In the genomic region with DNA sequence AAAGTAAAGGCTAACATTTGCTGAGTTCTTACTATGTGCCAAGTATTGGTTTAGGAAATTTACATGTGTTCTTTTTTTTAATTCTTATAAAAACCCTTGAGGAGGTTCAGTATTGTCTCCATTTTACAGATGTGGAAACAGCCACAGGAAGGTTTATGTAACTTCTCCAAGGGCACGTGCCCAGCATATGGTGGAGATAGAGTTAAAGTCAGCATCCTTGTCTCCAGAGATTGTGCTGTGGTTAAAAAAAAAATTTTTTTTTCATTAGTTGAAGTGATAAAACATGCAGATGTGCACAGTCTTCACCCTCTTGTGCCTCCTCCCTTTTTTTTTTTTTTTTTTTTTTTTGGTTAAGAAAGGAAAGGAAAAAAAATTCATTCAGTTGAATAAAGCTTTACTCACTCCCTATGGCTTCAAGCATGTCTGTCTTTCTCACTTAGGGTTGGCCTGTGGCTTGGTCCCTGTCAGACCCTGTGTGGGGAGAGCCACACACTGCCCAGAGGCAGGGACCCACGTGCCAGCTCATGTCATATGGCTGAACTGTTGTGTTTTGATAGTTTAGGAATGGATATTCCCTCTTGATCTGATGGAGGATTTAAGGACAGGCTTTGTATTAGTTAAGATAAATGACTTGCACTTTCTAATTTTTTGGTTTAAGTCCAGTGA, we compare ENCODE assay signal across 23 cellular contexts. TPM values are rescaled to one million over a fixed set of nuclear protein-coding genes. Genes with fewer than 3 reads are reported as not detected.
A peak's percentile ranks its signal among the peaks of the same experiment; 100 is the strongest.
DNase-seq lines count a peak whose midpoint lies in the region; ATAC-seq and TF ChIP-seq lines count a peak whose summit lies in the region.
"Had no signal": no experiment of that assay in that cellular context is flagged by ENCODE, and none has a peak within 500 bp of the region (broad histone marks: within the 10 kb centered on the region; RNA-seq: fewer than 3 reads in every experiment).

No MANE protein-coding gene starts in this region.

- intact Hi-C loops in activated CD4-positive, alpha-beta T cell treated with anti-CD3 and anti-CD28 coated beads, Interleukin-2, amount 10 ng/mL, durations not matched to agents 24 days and 14 days (cut with micrococcal nuclease), result no loop called here

- H3K36me3 Mint-ChIP-seq in activated CD4-positive, alpha-beta T cell treated with anti-CD3 and anti-CD28 coated beads, Interleukin-2, amount 10 ng/mL, durations not matched to agents 24 days and 14 days (ENCODE audit: low read depth), result peaks cover 60% of the 10 kb centered on the region
- peaks cover 68% of the 10 kb centered on the region for H3K36me3 Mint-ChIP-seq in activated CD4-positive, alpha-beta T cell treated with anti-CD3 and anti-CD28 coated beads, Interleukin-2, amount 10 ng/mL, durations not matched to agents 7 days and 5 days (ENCODE audit: low read depth)
- H3K36me3 Mint-ChIP-seq in IgD-negative memory B cell (peaks cover 9% of the 10 kb centered on the region), nephron (ENCODE audit: low read depth) (peaks cover 40% of the 10 kb centered on the region)
- peaks cover 51% of the 10 kb centered on the region for H3K36me3 Mint-ChIP-seq in activated T-helper 17 cell treated with anti-CD3 and anti-CD28 coated beads, Interleukin-2, amount 50 U/mL, for 72 hours (ENCODE audit: low read depth)

- H3K4me1 Mint-ChIP-seq in activated CD4-positive, alpha-beta T cell treated with anti-CD3 and anti-CD28 coated beads, Interleukin-2, amount 10 ng/mL, durations not matched to agents 24 days and 14 days, result peaks cover 16% of the 10 kb centered on the region
- H3K4me1 Mint-ChIP-seq in activated CD4-positive, alpha-beta T cell treated with anti-CD3 and anti-CD28 coated beads, Interleukin-2, amount 10 ng/mL, durations not matched to agents 7 days and 5 days, result peaks cover 12% of the 10 kb centered on the region
- peaks cover 16 to 35% (median 26%) of the 10 kb centered on the region in 3 donors for H3K4me1 Mint-ChIP-seq in IgD-negative memory B cell
- H3K4me1 Mint-ChIP-seq in activated T-helper 17 cell treated with anti-CD3 and anti-CD28 coated beads, Interleukin-2, amount 50 U/mL, for 72 hours, result peaks cover 8% of the 10 kb centered on the region
- H3K4me1 Mint-ChIP-seq in nephron, result peaks cover 30% of the 10 kb centered on the region
- H3K4me1 Mint-ChIP-seq: neural crest cell had no signal

- no peak for ATAC-seq in activated T-helper 17 cell treated with anti-CD3 and anti-CD28 coated beads, Interleukin-2, amount 50 U/mL, for 72 hours (replicated peaks)
- no peak for ATAC-seq in GM18870 (IDR thresholded peaks at IDR 0.05; ENCODE audit: unreplicated experiment)
- ATAC-seq: GM12878, HepG2 had no signal

- POLR2A ChIA-PET in activated CD4-positive, alpha-beta T cell treated with anti-CD3 and anti-CD28 coated beads, Interleukin-2, amount 10 ng/mL, durations not matched to agents 7 days and 5 days (lab: Charles Lee), result no interaction called here

- no peak for TF ChIP-seq CTCF in nephron (IDR thresholded peaks at IDR 0.05; ENCODE audit: unreplicated experiment in 3 of 3)

- peaks cover 10% of the 10 kb centered on the region for H3K9me3 Mint-ChIP-seq in activated CD4-positive, alpha-beta T cell treated with anti-CD3 and anti-CD28 coated beads, Interleukin-2, amount 10 ng/mL, durations not matched to agents 24 days and 14 days
- peaks cover 18% of the 10 kb centered on the region for H3K9me3 Mint-ChIP-seq in activated CD4-positive, alpha-beta T cell treated with anti-CD3 and anti-CD28 coated beads, Interleukin-2, amount 10 ng/mL, durations not matched to agents 7 days and 5 days
- H3K9me3 Mint-ChIP-seq in IgD-negative memory B cell, result peaks cover 0 to 4% (median 4%) of the 10 kb centered on the region in 3 donors
- H3K9me3 Mint-ChIP-seq in activated T-helper 17 cell treated with anti-CD3 and anti-CD28 coated beads, Interleukin-2, amount 50 U/mL, for 72 hours, result peaks cover 4% of the 10 kb centered on the region
- peaks cover 19% of the 10 kb centered on the region for H3K9me3 Mint-ChIP-seq in nephron

- H3K27me3 Mint-ChIP-seq in activated CD4-positive, alpha-beta T cell treated with anti-CD3 and anti-CD28 coated beads, Interleukin-2, amount 10 ng/mL, durations not matched to agents 24 days and 14 days, result no peaks in the 10 kb centered on the region
- H3K27me3 Mint-ChIP-seq in activated CD4-positive, alpha-beta T cell treated with anti-CD3 and anti-CD28 coated beads, Interleukin-2, amount 10 ng/mL, durations not matched to agents 7 days and 5 days, result no peaks in the 10 kb centered on the region
- H3K27me3 Mint-ChIP-seq in IgD-negative memory B cell, result no peaks in the 10 kb centered on the region
- H3K27me3 Mint-ChIP-seq in activated T-helper 17 cell treated with anti-CD3 and anti-CD28 coated beads, Interleukin-2, amount 50 U/mL, for 72 hours, result no peaks in the 10 kb centered on the region
- no peaks in the 10 kb centered on the region for H3K27me3 Mint-ChIP-seq in nephron (ENCODE audit: low read depth)
- H3K27me3 Mint-ChIP-seq: activated naive CD4-positive, alpha-beta T cell treated with anti-CD3 and anti-CD28 coated beads, Interleukin-2, amount 10 ng/mL, durations not matched to agents 7 days and 5 days had no signal

- no peak overlapping the region for H3K27ac Mint-ChIP-seq in activated CD4-positive, alpha-beta T cell treated with anti-CD3 and anti-CD28 coated beads, Interleukin-2, amount 10 ng/mL, durations not matched to agents 24 days and 14 days
- no peak overlapping the region for H3K27ac Mint-ChIP-seq in activated CD4-positive, alpha-beta T cell treated with anti-CD3 and anti-CD28 coated beads, Interleukin-2, amount 10 ng/mL, durations not matched to agents 7 days and 5 days
- H3K27ac Mint-ChIP-seq in IgD-negative memory B cell (peak overlapping the region in 2 of 3 donors; percentile 64 to 80), nephron (peak overlapping the region; percentile 10 to 30 (median 23))
- peak overlapping the region; percentile 2 for H3K27ac Mint-ChIP-seq in activated T-helper 17 cell treated with anti-CD3 and anti-CD28 coated beads, Interleukin-2, amount 50 U/mL, for 72 hours
- H3K27ac Mint-ChIP-seq: activated naive CD4-positive, alpha-beta T cell treated with anti-CD3 and anti-CD28 coated beads, Interleukin-2, amount 10 ng/mL, durations not matched to agents 7 days and 5 days had no signal

- H3K4me3 Mint-ChIP-seq in activated CD4-positive, alpha-beta T cell treated with anti-CD3 and anti-CD28 coated beads, Interleukin-2, amount 10 ng/mL, durations not matched to agents 24 days and 14 days, result no peak overlapping the region
- H3K4me3 Mint-ChIP-seq in activated CD4-positive, alpha-beta T cell treated with anti-CD3 and anti-CD28 coated beads, Interleukin-2, amount 10 ng/mL, durations not matched to agents 7 days and 5 days, result no peak overlapping the region
- H3K4me3 Mint-ChIP-seq in IgD-negative memory B cell (no peak overlapping the region), nephron (no peak overlapping the region)
- H3K4me3 Mint-ChIP-seq in activated T-helper 17 cell treated with anti-CD3 and anti-CD28 coated beads, Interleukin-2, amount 50 U/mL, for 72 hours, result no peak overlapping the region
- H3K4me3 Mint-ChIP-seq: activated naive CD4-positive, alpha-beta T cell treated with anti-CD3 and anti-CD28 coated beads, Interleukin-2, amount 10 ng/mL, durations not matched to agents 7 days and 5 days; neural crest cell had no signal

- CTCF ChIA-PET in activated CD4-positive, alpha-beta T cell treated with anti-CD3 and anti-CD28 coated beads, Interleukin-2, amount 10 ng/mL, durations not matched to agents 7 days and 5 days (lab: Charles Lee), result interaction anchor here (1.8 kb wide), 1 partner anchor 10 kb away, joined by 5 read pairs; no protein-coding TSS in a partner anchor

- DNase-seq in activated CD4-positive, alpha-beta T cell treated with anti-CD3 and anti-CD28 coated beads, Interleukin-2, amount 10 ng/mL, durations not matched to agents 24 days and 14 days, result peak; percentile 40
- no peak for DNase-seq in activated CD4-positive, alpha-beta T cell treated with anti-CD3 and anti-CD28 coated beads, Interleukin-2, amount 10 ng/mL, durations not matched to agents 7 days and 5 days
- DNase-seq in ecto neural progenitor cell (ENCODE audit: low spot score), result no peak
- DNase-seq in SIG-M5 (lab: John Stamatoyannopoulos, UW), result no peak
- DNase-seq: activated CD4-positive, alpha-beta T cell treated with anti-CD3 and anti-CD28 coated beads, Interleukin-2, amount 50 U/mL, for 48 hours; activated naive CD4-positive, alpha-beta T cell treated with anti-CD3 and anti-CD28 coated beads, Interleukin-2, amount 10 ng/mL, durations not matched to agents 7 days and 5 days; aorta; HCEC 1CT; kidney glomerular epithelial cell; MG63; NCI-H187; NCI-H446; NK-92 treated with Interleukin-12 subunit alpha and Interleukin-12 subunit beta, amount 100 ng/mL, for 24 hours; SK-N-SH; spleen; stimulated activated CD8-positive, alpha-beta memory T cell treated with anti-CD3 and anti-CD28 coated beads, Interleukin-4, amount 100 ng/mL, for 48 hours had no signal

RNA-seq across cellular contexts. Expression of gene RNASEH2B, which starts 19.2 kb away (rescaled TPM):
- 57.9 and 61.0 TPM in 2 replicates for total RNA-seq in activated CD4-positive, alpha-beta T cell treated with anti-CD3 and anti-CD28 coated beads, Interleukin-2, amount 10 ng/mL, durations not matched to agents 24 days and 14 days
- total RNA-seq in activated CD4-positive, alpha-beta T cell treated with anti-CD3 and anti-CD28 coated beads, Interleukin-2, amount 10 ng/mL, durations not matched to agents 7 days and 5 days, result 100 to 1,000 TPM; 121 to 179 TPM
- polyA plus RNA-seq in IgD-negative memory B cell, result 189 TPM
- total RNA-seq in activated T-helper 17 cell treated with anti-CD3 and anti-CD28 coated beads, Interleukin-2, amount 50 U/mL, for 72 hours, result 10 to 100 TPM; 29.8 to 58.7 TPM

Comparison
In these comparisons a context has a peak if more than half of its experiments do, and no peak if none do; other contexts are left out.
1. H3K27ac Mint-ChIP-seq: peak in IgD-negative memory B cell (2 of 3), activated T-helper 17 cell treated with anti-CD3 and anti-CD28 coated beads, Interleukin-2, amount 50 U/mL, for 72 hours (single experiment) and nephron (3 of 3); none in activated CD4-positive, alpha-beta T cell treated with anti-CD3 and anti-CD28 coated beads, Interleukin-2, amount 10 ng/mL, durations not matched to agents 24 days and 14 days (single experiment) and activated CD4-positive, alpha-beta T cell treated with anti-CD3 and anti-CD28 coated beads, Interleukin-2, amount 10 ng/mL, durations not matched to agents 7 days and 5 days (single experiment).